Comparison of ENCODE assay signal across 12 cellular contexts in genomic region chr9:94864862-94865435, GRCh38.
A peak's percentile ranks its signal among the peaks of the same experiment; 100 is the strongest.
DNase-seq lines count a peak whose midpoint lies in the region; ATAC-seq and TF ChIP-seq lines count a peak whose summit lies in the region.
"Had no signal": no experiment of that assay in that cellular context is flagged by ENCODE, and none has a peak within 500 bp of the region (broad histone marks: within the 10 kb centered on the region; RNA-seq: fewer than 3 reads in every experiment).

No MANE protein-coding gene starts in this region.

- peaks cover under 1% of the 10 kb centered on the region for H3K36me3 Mint-ChIP-seq in nephron (ENCODE audit: low read depth)

- TF ChIP-seq CTCF in esophagus muscularis mucosa (IDR thresholded peaks at IDR 0.05): no peak
- TF ChIP-seq CTCF in nephron (IDR thresholded peaks at IDR 0.05; ENCODE audit: unreplicated experiment in 3 of 3): no peak
- no peak for TF ChIP-seq CTCF in thoracic aorta (IDR thresholded peaks at IDR 0.05)

- H3K4me3 Mint-ChIP-seq in nephron: no peak overlapping the region
- H3K4me3 Mint-ChIP-seq: activated CD4-positive, alpha-beta T cell treated with anti-CD3 and anti-CD28 coated beads, Interleukin-2, amount 10 ng/mL, durations not matched to agents 24 days and 14 days; T-helper 17 cell had no signal

- peaks cover 74% of the 10 kb centered on the region for H3K4me1 Mint-ChIP-seq in nephron

- no peaks in the 10 kb centered on the region for H3K9me3 ChIP-seq in SJSA1 (replicated peaks)
- no peaks in the 10 kb centered on the region for H3K9me3 ChIP-seq in esophagus muscularis mucosa
- no peaks in the 10 kb centered on the region for H3K9me3 ChIP-seq in thoracic aorta

- no peaks in the 10 kb centered on the region for H3K36me3 ChIP-seq in SJSA1
- H3K36me3 ChIP-seq in esophagus muscularis mucosa: no peaks in the 10 kb centered on the region
- no peaks in the 10 kb centered on the region for H3K36me3 ChIP-seq in thoracic aorta

- no peak for TF ChIP-seq POLR2A in esophagus muscularis mucosa (IDR thresholded peaks at IDR 0.05; ENCODE audit: low read depth)

- H3K4me1 ChIP-seq in SJSA1 (replicated peaks): peaks cover 82% of the 10 kb centered on the region
- peaks cover 50 to 76% (median 59%) of the 10 kb centered on the region in 4 donors for H3K4me1 ChIP-seq in esophagus muscularis mucosa
- H3K4me1 ChIP-seq in thoracic aorta (ENCODE audit: control insufficient read depth in 1 of 2, low read depth in 2 of 2): peaks cover 44 to 70% of the 10 kb centered on the region in 2 donors

- WGBS in esophagus muscularis mucosa: 19% methylated on average over 8 of the region's 8 CpGs

- DNase-seq in SJSA1 (ENCODE audit: low read depth in 1 of 2, low spot score in 2 of 2) (no peak), esophagus muscularis mucosa (ENCODE audit: extremely low spot score) (no peak), thoracic aorta (ENCODE audit: low spot score) (no peak), NCI-H748 treated with DMSO at 0.1 percent for 48 hours (lab: John Stamatoyannopoulos, UW) (no peak), DMS153 treated with DMSO at 0.1 percent for 48 hours (lab: John Stamatoyannopoulos, UW; ENCODE audit: unreplicated experiment) (no peak), amniotic stem cell (lab: John Stamatoyannopoulos, UW) (no peak)
- no peak for DNase-seq in stimulated activated naive CD4-positive, alpha-beta T cell treated with Interleukin-2 at 50 U/mL for 16 hours (lab: John Stamatoyannopoulos, UW)
- DNase-seq: activated CD4-positive, alpha-beta T cell treated with anti-CD3 and anti-CD28 coated beads, Interleukin-2, amount 10 ng/mL, durations not matched to agents 24 days and 14 days; islet precursor cell; NCI-H2171; T-helper 17 cell had no signal

- H3K4me3 ChIP-seq in SJSA1 (no peak overlapping the region), esophagus muscularis mucosa (no peak overlapping the region), thoracic aorta (peak overlapping the region; percentile 36)

- no peaks in the 10 kb centered on the region for H3K9me3 Mint-ChIP-seq in nephron
- H3K9me3 Mint-ChIP-seq: activated CD4-positive, alpha-beta T cell treated with anti-CD3 and anti-CD28 coated beads, Interleukin-2, amount 10 ng/mL, durations not matched to agents 24 days and 14 days had no signal

- no peak for TF ChIP-seq EP300 in esophagus muscularis mucosa (IDR thresholded peaks at IDR 0.05)

- peak overlapping the region; percentile 93 for H3K27ac ChIP-seq in SJSA1
- H3K27ac ChIP-seq in esophagus muscularis mucosa (replicated peaks in 1 of 4): peak overlapping the region; percentile 80 to 88 (median 86)
- H3K27ac ChIP-seq in thoracic aorta: peak overlapping the region; percentile 87 to 91

- H3K27me3 ChIP-seq in SJSA1 (replicated peaks) (no peaks in the 10 kb centered on the region), esophagus muscularis mucosa (no peaks in the 10 kb centered on the region), thoracic aorta (replicated peaks; ENCODE audit: insufficient read depth) (no peaks in the 10 kb centered on the region)

- intact Hi-C loops in esophagus muscularis mucosa (cut with DNase I): loop anchor here (5.0 kb wide), 2 partner anchors 63 to 142 kb away; no protein-coding TSS in a partner anchor

- peak overlapping the region; percentile 83 to 92 (median 83) for H3K27ac Mint-ChIP-seq in nephron
- H3K27ac Mint-ChIP-seq: activated CD4-positive, alpha-beta T cell treated with anti-CD3 and anti-CD28 coated beads, Interleukin-2, amount 10 ng/mL, durations not matched to agents 24 days and 14 days; T-helper 17 cell had no signal

- no peaks in the 10 kb centered on the region for H3K27me3 Mint-ChIP-seq in nephron (ENCODE audit: low read depth)
- H3K27me3 Mint-ChIP-seq: T-helper 17 cell had no signal

- ATAC-seq in thoracic aorta (ENCODE audit: insufficient number of reproducible peaks, low FRiP score, low read depth): no peak
- ATAC-seq: T-helper 17 cell had no signal
